8 cellular contexts compared by ENCODE assay signal in the genomic region with DNA sequence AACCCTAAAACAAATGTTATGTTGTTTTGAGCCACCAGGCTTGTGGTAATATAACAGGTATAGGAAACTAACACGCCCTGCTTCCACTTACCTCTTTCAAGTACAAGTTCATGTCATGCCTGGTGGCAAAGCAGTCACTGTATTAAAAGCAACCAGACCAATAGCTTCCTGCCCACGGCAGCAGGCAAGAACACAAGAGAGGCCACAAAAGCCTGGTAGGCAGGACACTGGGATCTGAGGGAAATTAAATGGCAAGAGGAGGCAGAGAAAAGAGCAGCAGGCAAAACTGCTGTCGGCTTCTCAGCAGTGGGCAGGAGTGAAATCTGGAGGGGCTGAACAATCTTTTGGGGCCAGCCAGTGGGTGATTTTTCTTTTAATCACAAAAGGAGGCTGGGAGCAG. TPM values are rescaled to one million over a fixed set of nuclear protein-coding genes. Genes with fewer than 3 reads are reported as not detected.
DNase-seq lines count a peak whose midpoint lies in the region; ATAC-seq and TF ChIP-seq lines count a peak whose summit lies in the region.

No MANE protein-coding gene starts in this region.

- H3K27me3 ChIP-seq in Karpas-422 (ENCODE audit: low read length): no peaks in the 10 kb centered on the region

- H3K4me3 Mint-ChIP-seq in CD14-positive monocyte (peak overlapping the region; percentile 90 to 95), memory B cell (peak overlapping the region; percentile 88)
- H3K4me3 Mint-ChIP-seq in activated T-helper 17 cell treated with anti-CD3 and anti-CD28 coated beads, Interleukin-2, amount 50 U/mL, for 72 hours: peak overlapping the region; percentile 89

- peaks cover 29% of the 10 kb centered on the region for H3K4me1 ChIP-seq in Karpas-422 (ENCODE audit: low read length)

- no peaks in the 10 kb centered on the region for H3K9me2 ChIP-seq in Karpas-422 (replicated peaks; ENCODE audit: insufficient read depth, low read length)

- H4K20me1 ChIP-seq in Karpas-422 (ENCODE audit: insufficient read depth, low read depth, low read length): no peaks in the 10 kb centered on the region

- H3K27ac ChIP-seq in KOPT-K1 (ENCODE audit: low read depth, low read length, poor library complexity, severe bottlenecking): peak overlapping the region; percentile 85
- no peak overlapping the region for H3K27ac ChIP-seq in Karpas-422 (ENCODE audit: low read length)

- intact Hi-C loops in CD14-positive monocyte (cut with micrococcal nuclease): loop anchor here in 1 of 2 donors (5.0 kb wide), 1 partner anchor 43 kb away; no protein-coding TSS in a partner anchor

- no peak overlapping the region for H3K4me2 ChIP-seq in Karpas-422 (ENCODE audit: low read depth, low read length, poor library complexity, severe bottlenecking)

- no peaks in the 10 kb centered on the region for H3K79me2 ChIP-seq in Karpas-422 (ENCODE audit: low read length)

- TF ChIP-seq CTCF in CD14-positive monocyte (IDR thresholded peaks at IDR 0.05) (no peak), GM10266 (IDR thresholded peaks at IDR 0.05; ENCODE audit: control insufficient read depth, insufficient read depth, low read depth, missing control alignments) (no peak)

- H3K36me3 Mint-ChIP-seq in CD14-positive monocyte (peaks cover under 1 to 9% of the 10 kb centered on the region in 2 donors), memory B cell (peaks cover 2% of the 10 kb centered on the region)
- H3K36me3 Mint-ChIP-seq in activated T-helper 17 cell treated with anti-CD3 and anti-CD28 coated beads, Interleukin-2, amount 50 U/mL, for 72 hours (ENCODE audit: low read depth): peaks cover 65% of the 10 kb centered on the region

- peak overlapping the region; percentile 94 to 100 (median 97) for H3K27ac Mint-ChIP-seq in CD14-positive monocyte
- H3K27ac Mint-ChIP-seq in activated T-helper 17 cell treated with anti-CD3 and anti-CD28 coated beads, Interleukin-2, amount 50 U/mL, for 72 hours: peak overlapping the region; percentile 98
- H3K27ac Mint-ChIP-seq in memory B cell: peak overlapping the region; percentile 97

- H3K27me3 Mint-ChIP-seq in CD14-positive monocyte (ENCODE audit: low read depth in 3 of 3) (peaks cover 0 to 2% (median 0%) of the 10 kb centered on the region in 3 donors), memory B cell (no peaks in the 10 kb centered on the region)
- no peaks in the 10 kb centered on the region for H3K27me3 Mint-ChIP-seq in activated T-helper 17 cell treated with anti-CD3 and anti-CD28 coated beads, Interleukin-2, amount 50 U/mL, for 72 hours

- DNase-seq in CD14-positive monocyte (ENCODE audit: low spot score) (no peak), memory B cell (ENCODE audit: low spot score in 2 of 2) (peak; percentile 38 to 58), GM10266 (ENCODE audit: extremely low spot score) (no peak), SIG-M5 treated with dmso at 0.1 percent for 504 hours (lab: John Stamatoyannopoulos, UW; ENCODE audit: unreplicated experiment) (no peak), AG08396 (ENCODE audit: low spot score) (no peak), Karpas-422 (no peak)

- H2AFZ ChIP-seq in Karpas-422 (ENCODE audit: low read length): no peak overlapping the region

- H3K4me1 Mint-ChIP-seq in CD14-positive monocyte (peaks cover 63% of the 10 kb centered on the region), memory B cell (peaks cover 33% of the 10 kb centered on the region)
- peaks cover 20% of the 10 kb centered on the region for H3K4me1 Mint-ChIP-seq in activated T-helper 17 cell treated with anti-CD3 and anti-CD28 coated beads, Interleukin-2, amount 50 U/mL, for 72 hours

- no peak overlapping the region for H3K4me3 ChIP-seq in Karpas-422 (ENCODE audit: low read length)

- ATAC-seq in activated T-helper 17 cell treated with anti-CD3 and anti-CD28 coated beads, Interleukin-2, amount 50 U/mL, for 72 hours (replicated peaks): peak; percentile 38
- peak; percentile 45 for ATAC-seq in memory B cell (ENCODE audit: low read depth)

- no peaks in the 10 kb centered on the region for H3K9me3 Mint-ChIP-seq in CD14-positive monocyte
- H3K9me3 Mint-ChIP-seq in activated T-helper 17 cell treated with anti-CD3 and anti-CD28 coated beads, Interleukin-2, amount 50 U/mL, for 72 hours: no peaks in the 10 kb centered on the region
- H3K9me3 Mint-ChIP-seq in memory B cell: no peaks in the 10 kb centered on the region

- H3K36me3 ChIP-seq in KOPT-K1 (ENCODE audit: insufficient read depth, low read length) (no peaks in the 10 kb centered on the region), Karpas-422 (ENCODE audit: insufficient read depth, low read length) (no peaks in the 10 kb centered on the region)

- no peaks in the 10 kb centered on the region for H3K9me3 ChIP-seq in KOPT-K1 (ENCODE audit: insufficient read depth, low read length, poor library complexity, severe bottlenecking)
- H3K9me3 ChIP-seq in Karpas-422 (ENCODE audit: low read length): no peaks in the 10 kb centered on the region

- no peak overlapping the region for H3K9ac ChIP-seq in Karpas-422 (ENCODE audit: low read length)

RNA-seq across cellular contexts. Expression of a gene that starts 2.2 kb away (rescaled TPM):
- 10 to 100 TPM; 68.6 to 80.9 TPM for polyA plus RNA-seq in CD14-positive monocyte
- 100 to 1,000 TPM; 173 to 195 TPM for total RNA-seq in activated T-helper 17 cell treated with anti-CD3 and anti-CD28 coated beads, Interleukin-2, amount 50 U/mL, for 72 hours
- total RNA-seq in Karpas-422 (2014; rRNA removed; shearing (Covaris generic); ENCODE audit: low replicate concordance): 9.6 and 15.8 TPM in 2 replicates

Comparison
In these comparisons a context has a peak if more than half of its experiments do, and no peak if none do; other contexts are left out.
1. DNase-seq: peak in memory B cell (2 of 2); none in CD14-positive monocyte (single experiment), GM10266 (single experiment), SIG-M5 treated with dmso at 0.1 percent for 504 hours (single experiment), AG08396 (single experiment) and Karpas-422 (single experiment).
2. RNA of a gene that starts 2.2 kb away (total RNA-seq): 173 to 195 TPM in activated T-helper 17 cell treated with anti-CD3 and anti-CD28 coated beads, Interleukin-2, amount 50 U/mL, for 72 hours; 9.6 to 15.8 TPM in Karpas-422; every median in the first group is over 10 times any median in the second.
3. Peak in every context shown above with its lines, with median percentiles within 50 percentile points of each other: H3K27ac Mint-ChIP-seq and H3K4me3 Mint-ChIP-seq.